9 cellular contexts compared by ENCODE assay signal in the genomic region with DNA sequence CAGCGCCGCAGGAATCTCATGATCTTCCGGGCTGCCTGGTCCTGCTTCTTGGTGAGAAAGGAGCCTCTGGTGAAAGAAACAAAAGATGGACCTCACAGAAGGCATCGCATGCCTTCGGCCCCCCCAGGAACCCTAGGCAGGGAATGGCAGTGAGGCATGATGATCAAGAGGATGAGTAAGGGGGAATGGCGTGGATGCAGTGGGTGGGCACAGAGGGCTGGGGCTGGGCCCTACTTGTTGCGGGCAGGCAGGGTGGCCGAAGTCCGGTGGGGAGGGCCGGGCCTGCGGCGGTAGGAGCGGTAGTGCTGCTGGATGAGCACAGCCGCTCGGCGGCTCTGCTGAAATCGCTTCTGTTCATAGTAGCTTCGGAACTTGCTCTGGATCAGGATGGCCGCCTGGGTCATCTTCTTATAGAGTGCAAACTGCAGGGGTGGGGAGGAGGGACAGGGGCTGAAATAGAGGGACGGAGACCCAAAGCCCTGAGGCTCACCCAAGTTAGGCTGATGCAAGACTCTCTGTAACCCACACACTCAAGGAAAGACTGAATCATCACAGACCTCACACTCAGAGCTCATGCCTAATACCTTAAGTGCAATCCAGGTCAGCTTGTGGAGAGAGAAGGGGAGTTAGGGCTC. TPM values are rescaled to one million over a fixed set of nuclear protein-coding genes. Genes with fewer than 3 reads are reported as not detected.
DNase-seq lines count a peak whose midpoint lies in the region; ATAC-seq and TF ChIP-seq lines count a peak whose summit lies in the region.
"Had no signal": no experiment of that assay in that cellular context is flagged by ENCODE, and none has a peak within 500 bp of the region (broad histone marks: within the 10 kb centered on the region; RNA-seq: fewer than 3 reads in every experiment).

No MANE protein-coding gene starts in this region.

- peaks cover 13% of the 10 kb centered on the region for H3K9me3 Mint-ChIP-seq in WTC11
- H3K9me3 Mint-ChIP-seq: memory B cell had no signal

- POLR2A ChIA-PET in WTC11 (lab: Charles Lee), result interaction anchor here (0.5 to 4.8 kb wide), 6 partner anchors 22 to 532 kb away, joined by 3 to 45 read pairs (median 5); a partner anchor contains a TSS

- H3K36me3 Mint-ChIP-seq in WTC11, result peaks cover 20% of the 10 kb centered on the region

- H3K9me3 ChIP-seq in spleen, result no peaks in the 10 kb centered on the region

- peak; percentile 63 for DNase-seq in stimulated activated naive CD4-positive, alpha-beta T cell treated with Interleukin-2 at 50 U/mL for 16 hours (lab: John Stamatoyannopoulos, UW)
- DNase-seq in stimulated activated naive CD4-positive, alpha-beta T cell (lab: John Stamatoyannopoulos, UW), result no peak
- DNase-seq in WTC11 (ENCODE audit: low spot score), result no peak
- peak; percentile 95 for DNase-seq in fibroblast of villous mesenchyme (ENCODE audit: low read depth)
- DNase-seq in spleen, result no peak
- no peak for DNase-seq in NCI-H1694 treated with DMSO at 0.1 percent for 48 hours (lab: John Stamatoyannopoulos, UW)

- H3K27me3 Mint-ChIP-seq in WTC11 (ENCODE audit: low read depth), result peaks cover 28% of the 10 kb centered on the region
- H3K27me3 Mint-ChIP-seq: memory B cell had no signal

- TF ChIP-seq CTCF in WTC11 (IDR thresholded peaks at IDR 0.05) (no peak), fibroblast of villous mesenchyme (IDR thresholded peaks at IDR 0.05; ENCODE audit: insufficient read depth, low read depth, low read length) (no peak), spleen (IDR thresholded peaks at IDR 0.05 in 8 of 11, conservative IDR thresholded peaks at IDR 0.05 in 3 of 11) (no peak)

- WGBS in spleen, 5 donors, result 82 to 91% (median 87%) methylated on average over 20 of the region's 20 CpGs

- no peak overlapping the region for H3K4me3 Mint-ChIP-seq in WTC11

- peak overlapping the region; percentile 93 to 95 (median 94) for H3K27ac ChIP-seq in spleen

- no peaks in the 10 kb centered on the region for H3K27me3 ChIP-seq in spleen (replicated peaks in 1 of 7)

- H3K4me1 ChIP-seq in spleen, result peaks cover 15 to 86% (median 49%) of the 10 kb centered on the region in 6 donors

- intact Hi-C loops in spleen (cut with DNase I; ENCODE audit: low total_unique reads), result no loop called here

- CTCF ChIA-PET in WTC11 (lab: Charles Lee), result interaction anchor here (1.0 to 3.2 kb wide), 9 partner anchors 11 to 69 kb away, joined by 3 to 49 read pairs (median 12); a partner anchor contains a TSS

- peaks cover 31% of the 10 kb centered on the region for H3K4me1 Mint-ChIP-seq in WTC11

- H3K27ac Mint-ChIP-seq in WTC11, result peak overlapping the region; percentile 80
- H3K27ac Mint-ChIP-seq: memory B cell had no signal

- ATAC-seq in WTC11 (no peak), HG03135 (IDR thresholded peaks at IDR 0.05; ENCODE audit: unreplicated experiment) (no peak), GM21723 (IDR thresholded peaks at IDR 0.05; ENCODE audit: unreplicated experiment) (no peak)

- peak overlapping the region; percentile 94 for H3K4me3 ChIP-seq in fibroblast of villous mesenchyme (ENCODE audit: low read depth, low read length)
- H3K4me3 ChIP-seq in spleen, result peak overlapping the region; percentile 13 to 90 (median 84)

- TF ChIP-seq POLR2A in spleen (IDR thresholded peaks at IDR 0.05), result no peak

- H3K36me3 ChIP-seq in spleen, result peaks cover 0 to 72% (median 40%) of the 10 kb centered on the region in 6 donors

TF ChIP-seq in WTC11, 78 proteins besides CTCF, POLR2A, EP300 and RAD21 (continues in another document):
- TF ChIP-seq, protein P1, sequence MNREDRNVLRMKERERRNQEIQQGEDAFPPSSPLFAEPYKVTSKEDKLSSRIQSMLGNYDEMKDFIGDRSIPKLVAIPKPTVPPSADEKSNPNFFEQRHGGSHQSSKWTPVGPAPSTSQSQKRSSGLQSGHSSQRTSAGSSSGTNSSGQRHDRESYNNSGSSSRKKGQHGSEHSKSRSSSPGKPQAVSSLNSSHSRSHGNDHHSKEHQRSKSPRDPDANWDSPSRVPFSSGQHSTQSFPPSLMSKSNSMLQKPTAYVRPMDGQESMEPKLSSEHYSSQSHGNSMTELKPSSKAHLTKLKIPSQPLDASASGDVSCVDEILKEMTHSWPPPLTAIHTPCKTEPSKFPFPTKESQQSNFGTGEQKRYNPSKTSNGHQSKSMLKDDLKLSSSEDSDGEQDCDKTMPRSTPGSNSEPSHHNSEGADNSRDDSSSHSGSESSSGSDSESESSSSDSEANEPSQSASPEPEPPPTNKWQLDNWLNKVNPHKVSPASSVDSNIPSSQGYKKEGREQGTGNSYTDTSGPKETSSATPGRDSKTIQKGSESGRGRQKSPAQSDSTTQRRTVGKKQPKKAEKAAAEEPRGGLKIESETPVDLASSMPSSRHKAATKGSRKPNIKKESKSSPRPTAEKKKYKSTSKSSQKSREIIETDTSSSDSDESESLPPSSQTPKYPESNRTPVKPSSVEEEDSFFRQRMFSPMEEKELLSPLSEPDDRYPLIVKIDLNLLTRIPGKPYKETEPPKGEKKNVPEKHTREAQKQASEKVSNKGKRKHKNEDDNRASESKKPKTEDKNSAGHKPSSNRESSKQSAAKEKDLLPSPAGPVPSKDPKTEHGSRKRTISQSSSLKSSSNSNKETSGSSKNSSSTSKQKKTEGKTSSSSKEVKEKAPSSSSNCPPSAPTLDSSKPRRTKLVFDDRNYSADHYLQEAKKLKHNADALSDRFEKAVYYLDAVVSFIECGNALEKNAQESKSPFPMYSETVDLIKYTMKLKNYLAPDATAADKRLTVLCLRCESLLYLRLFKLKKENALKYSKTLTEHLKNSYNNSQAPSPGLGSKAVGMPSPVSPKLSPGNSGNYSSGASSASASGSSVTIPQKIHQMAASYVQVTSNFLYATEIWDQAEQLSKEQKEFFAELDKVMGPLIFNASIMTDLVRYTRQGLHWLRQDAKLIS (CRISPR knock-in tag; IDR thresholded peaks at IDR 0.05; ENCODE audit: borderline replicate concordance), result no peak
- TF ChIP-seq GABPB1 (CRISPR knock-in tag; IDR thresholded peaks at IDR 0.05), result peak; percentile 93
- TF ChIP-seq, protein P2, sequence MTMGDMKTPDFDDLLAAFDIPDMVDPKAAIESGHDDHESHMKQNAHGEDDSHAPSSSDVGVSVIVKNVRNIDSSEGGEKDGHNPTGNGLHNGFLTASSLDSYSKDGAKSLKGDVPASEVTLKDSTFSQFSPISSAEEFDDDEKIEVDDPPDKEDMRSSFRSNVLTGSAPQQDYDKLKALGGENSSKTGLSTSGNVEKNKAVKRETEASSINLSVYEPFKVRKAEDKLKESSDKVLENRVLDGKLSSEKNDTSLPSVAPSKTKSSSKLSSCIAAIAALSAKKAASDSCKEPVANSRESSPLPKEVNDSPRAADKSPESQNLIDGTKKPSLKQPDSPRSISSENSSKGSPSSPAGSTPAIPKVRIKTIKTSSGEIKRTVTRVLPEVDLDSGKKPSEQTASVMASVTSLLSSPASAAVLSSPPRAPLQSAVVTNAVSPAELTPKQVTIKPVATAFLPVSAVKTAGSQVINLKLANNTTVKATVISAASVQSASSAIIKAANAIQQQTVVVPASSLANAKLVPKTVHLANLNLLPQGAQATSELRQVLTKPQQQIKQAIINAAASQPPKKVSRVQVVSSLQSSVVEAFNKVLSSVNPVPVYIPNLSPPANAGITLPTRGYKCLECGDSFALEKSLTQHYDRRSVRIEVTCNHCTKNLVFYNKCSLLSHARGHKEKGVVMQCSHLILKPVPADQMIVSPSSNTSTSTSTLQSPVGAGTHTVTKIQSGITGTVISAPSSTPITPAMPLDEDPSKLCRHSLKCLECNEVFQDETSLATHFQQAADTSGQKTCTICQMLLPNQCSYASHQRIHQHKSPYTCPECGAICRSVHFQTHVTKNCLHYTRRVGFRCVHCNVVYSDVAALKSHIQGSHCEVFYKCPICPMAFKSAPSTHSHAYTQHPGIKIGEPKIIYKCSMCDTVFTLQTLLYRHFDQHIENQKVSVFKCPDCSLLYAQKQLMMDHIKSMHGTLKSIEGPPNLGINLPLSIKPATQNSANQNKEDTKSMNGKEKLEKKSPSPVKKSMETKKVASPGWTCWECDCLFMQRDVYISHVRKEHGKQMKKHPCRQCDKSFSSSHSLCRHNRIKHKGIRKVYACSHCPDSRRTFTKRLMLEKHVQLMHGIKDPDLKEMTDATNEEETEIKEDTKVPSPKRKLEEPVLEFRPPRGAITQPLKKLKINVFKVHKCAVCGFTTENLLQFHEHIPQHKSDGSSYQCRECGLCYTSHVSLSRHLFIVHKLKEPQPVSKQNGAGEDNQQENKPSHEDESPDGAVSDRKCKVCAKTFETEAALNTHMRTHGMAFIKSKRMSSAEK (CRISPR knock-in tag; IDR thresholded peaks at IDR 0.05; ENCODE audit: borderline replicate concordance), result no peak

RNA-seq across cellular contexts. Expression of a gene that starts 1.4 kb away (rescaled TPM):
- total RNA-seq in WTC11 (2021) (97.3 to 103 TPM (median 101 TPM) in 3 replicates), fibroblast of villous mesenchyme (34.5 and 39.0 TPM in 2 replicates), spleen (10 to 100 TPM; 34.8 to 62.3 (median 47.8) TPM)
- 10 to 100 TPM; 73.6 to 89.1 (median 87.9) TPM for polyA plus RNA-seq in spleen

RNA-seq across cellular contexts. Expression of a gene that starts 18.1 kb away (rescaled TPM):
- total RNA-seq in WTC11 (2021) (30.9 to 40.3 TPM (median 37.7 TPM) in 3 replicates), fibroblast of villous mesenchyme (2.6 and 7.4 TPM in 2 replicates), spleen (10 to 100 TPM in 2 of 7 donors, 1 to 10 TPM in 5; 3.1 to 16.0 (median 8.8) TPM)
- 10 to 100 TPM; 13.8 to 23.4 (median 15.4) TPM for polyA plus RNA-seq in spleen

RNA-seq across cellular contexts. Expression of a gene that starts 18.4 kb away (rescaled TPM):
- total RNA-seq in WTC11 (2021), result 9.2 to 14.2 TPM (median 12.3 TPM) in 3 replicates
- 15.1 TPM in 2 replicates for total RNA-seq in fibroblast of villous mesenchyme
- 10 to 100 TPM; 36.6 to 78.0 (median 51.0) TPM for total RNA-seq in spleen
- polyA plus RNA-seq in spleen, result 10 to 100 TPM; 21.3 to 79.8 (median 45.2) TPM

RNA-seq across cellular contexts. Expression of a gene that starts 20.7 kb away (rescaled TPM):
- total RNA-seq in WTC11 (2021) (1,289 to 1,315 TPM (median 1,307 TPM) in 3 replicates), fibroblast of villous mesenchyme (581 and 784 TPM in 2 replicates), spleen (1,000 to 10,000 TPM in 1 of 7 donors, 100 to 1,000 TPM in 6; 605 to 1,090 (median 842) TPM)
- 1,000 to 10,000 TPM in 1 of 3 donors, 100 to 1,000 TPM in 2; 663 to 1,039 (median 970) TPM for polyA plus RNA-seq in spleen

RNA-seq across cellular contexts. Expression of a gene that starts 28.3 kb away (rescaled TPM):
- 0.61 to 1.1 TPM (median 1.1 TPM) in 3 replicates for total RNA-seq in WTC11 (2021)
- 0.97 and 1.3 TPM in 2 replicates for total RNA-seq in fibroblast of villous mesenchyme
- 1 to 10 TPM; 1.1 to 2.1 (median 1.6) TPM for total RNA-seq in spleen
- 1 to 10 TPM; 2.4 to 5.8 (median 3.2) TPM for polyA plus RNA-seq in spleen

Comparison
In these comparisons a context has a peak if more than half of its experiments do, and no peak if none do; other contexts are left out.
1. DNase-seq: peak in stimulated activated naive CD4-positive, alpha-beta T cell treated with Interleukin-2 at 50 U/mL for 16 hours (single experiment) and fibroblast of villous mesenchyme (single experiment); none in stimulated activated naive CD4-positive, alpha-beta T cell (0 of 6), WTC11 (single experiment), spleen (single experiment) and NCI-H1694 treated with DMSO at 0.1 percent for 48 hours (single experiment).